Comparison of ENCODE assay signal across 17 cellular contexts in the genomic region with DNA sequence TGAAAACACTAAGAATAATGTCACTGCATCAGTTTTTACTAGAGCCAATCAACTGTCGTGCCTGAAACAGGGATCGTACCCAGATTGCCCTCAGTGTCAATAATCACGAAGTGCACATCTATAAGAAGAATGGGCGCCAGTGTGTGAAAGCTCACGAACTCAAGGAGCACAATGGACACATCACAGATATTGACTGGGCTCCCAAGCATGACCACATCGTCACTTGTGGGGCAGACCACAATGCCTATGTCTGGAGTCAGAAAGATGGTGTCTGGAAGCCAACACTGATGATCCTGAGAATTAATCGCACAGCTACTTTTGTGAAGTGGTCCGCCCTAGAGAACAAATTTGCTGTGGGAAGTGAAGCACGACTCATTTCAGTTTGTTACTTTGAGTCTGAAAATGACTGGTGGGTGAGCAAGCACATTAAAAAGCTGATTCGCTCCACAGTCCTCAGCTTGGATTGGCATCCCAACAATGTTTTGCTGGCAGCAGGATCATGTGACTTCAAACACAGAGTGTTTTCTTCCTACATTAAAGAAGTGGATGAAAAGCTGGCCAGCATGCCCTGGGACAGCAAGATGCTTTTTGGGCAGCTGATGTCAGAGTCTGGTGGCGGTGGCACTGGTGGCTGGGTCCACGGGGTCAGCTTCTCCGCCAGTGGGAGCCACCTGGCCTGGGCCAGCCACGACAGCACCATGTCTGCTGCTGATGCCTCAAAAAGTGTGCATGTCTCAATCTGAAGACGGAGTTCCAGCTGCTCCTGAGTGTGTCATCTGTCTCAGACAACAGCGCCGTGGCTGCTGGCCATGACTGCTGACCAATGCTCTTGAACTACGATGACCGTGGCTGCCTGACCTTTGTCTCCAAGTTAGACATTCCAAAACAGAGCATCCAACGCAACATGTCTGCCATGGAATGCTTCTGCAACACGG. TPM values are rescaled to one million over a fixed set of nuclear protein-coding genes. Genes with fewer than 3 reads are reported as not detected.
DNase-seq lines count a peak whose midpoint lies in the region; ATAC-seq, FAIRE-seq and TF ChIP-seq lines count a peak whose summit lies in the region.
"Had no signal": no experiment of that assay in that cellular context is flagged by ENCODE, and none has a peak within 500 bp of the region (broad histone marks: within the 10 kb centered on the region; RNA-seq: fewer than 3 reads in every experiment).

No MANE protein-coding gene starts in this region.

- peak overlapping the region; percentile 77 for H3K27ac Mint-ChIP-seq in astrocyte (ENCODE audit: unreplicated experiment)
- H3K27ac Mint-ChIP-seq: dendritic cell treated with granulocyte-macrophage colony-stimulating factor and Interleukin-4, amounts not matched to agents 40 ng/mL and 50 ng/mL, for 4 days; stimulated activated naive B cell treated with anti-CD40 and anti-IgM and Interleukin-4, amounts not matched to agents 10 μg/mL and 1 μg/mL and 100 μg/mL, for 72 hours had no signal

- WGBS in psoas muscle, 3 donors, result 40 to 54% (median 42%) methylated on average over 21 of the region's 21 CpGs

- FAIRE-seq in H54 (lab: Jason Lieb, UNC) (peak; percentile 83), astrocyte (lab: Jason Lieb, UNC) (no peak)

- H3K4me3 ChIP-seq in astrocyte (ENCODE audit: insufficient read depth, low read depth, low read length) (no peak overlapping the region), psoas muscle (no peak overlapping the region)
- H3K4me3 ChIP-seq: vagina had no signal

- peak overlapping the region; percentile 25 for H3K4me2 ChIP-seq in astrocyte (ENCODE audit: low read length)

- intact Hi-C loops in psoas muscle (cut with DNase I), result no loop called here

- H3K36me3 Mint-ChIP-seq in astrocyte (ENCODE audit: low read depth, unreplicated experiment), result no peaks in the 10 kb centered on the region

- H3K4me1 Mint-ChIP-seq in astrocyte (ENCODE audit: low read depth, unreplicated experiment), result peaks cover 10% of the 10 kb centered on the region
- H3K4me1 Mint-ChIP-seq: stimulated activated naive B cell treated with anti-CD40 and anti-IgM and Interleukin-4, amounts not matched to agents 10 μg/mL and 1 μg/mL and 100 μg/mL, for 72 hours had no signal

- H4K20me1 ChIP-seq in astrocyte (ENCODE audit: insufficient read depth, low read length), result no peaks in the 10 kb centered on the region

- no peaks in the 10 kb centered on the region for H3K79me2 ChIP-seq in astrocyte (ENCODE audit: insufficient read depth, low read length)

- TF ChIP-seq CTCF in astrocyte (IDR thresholded peaks at IDR 0.05; ENCODE audit: insufficient read depth, low read depth, low read length) (no peak), psoas muscle (IDR thresholded peaks at IDR 0.05) (no peak)

- H3K36me3 ChIP-seq in astrocyte (ENCODE audit: insufficient read depth, low read length) (no peaks in the 10 kb centered on the region), psoas muscle (ENCODE audit: insufficient read depth in 1 of 2, low read depth in 1 of 2) (no peaks in the 10 kb centered on the region)
- H3K36me3 ChIP-seq: vagina had no signal

- no peak overlapping the region for H3K9ac ChIP-seq in astrocyte (ENCODE audit: low read length)

- no peaks in the 10 kb centered on the region for H3K9me3 ChIP-seq in astrocyte (ENCODE audit: insufficient read depth, low read depth, low read length)
- H3K9me3 ChIP-seq in psoas muscle, result no peaks in the 10 kb centered on the region
- H3K9me3 ChIP-seq: vagina had no signal

- H2AFZ ChIP-seq in astrocyte (ENCODE audit: low read depth, low read length), result peak overlapping the region; percentile 20

- ATAC-seq in psoas muscle (peak in 3 of 4 donors; percentile 28 to 61 (median 54)), HG02763 (IDR thresholded peaks at IDR 0.05; ENCODE audit: unreplicated experiment) (no peak)
- ATAC-seq: right cardiac atrium; stimulated activated naive B cell treated with anti-CD40 and anti-IgM and Interleukin-4, amounts not matched to agents 10 μg/mL and 1 μg/mL and 100 μg/mL, for 72 hours had no signal

- H3K4me1 ChIP-seq in astrocyte (ENCODE audit: insufficient read depth, low read length) (no peaks in the 10 kb centered on the region), psoas muscle (no peaks in the 10 kb centered on the region)
- H3K4me1 ChIP-seq: vagina had no signal

- H3K4me3 Mint-ChIP-seq in astrocyte (ENCODE audit: unreplicated experiment), result no peak overlapping the region
- H3K4me3 Mint-ChIP-seq: dendritic cell treated with granulocyte-macrophage colony-stimulating factor and Interleukin-4, amounts not matched to agents 40 ng/mL and 50 ng/mL, for 4 days; stimulated activated naive B cell treated with anti-CD40 and anti-IgM and Interleukin-4, amounts not matched to agents 10 μg/mL and 1 μg/mL and 100 μg/mL, for 72 hours had no signal

- H3K9me3 Mint-ChIP-seq in astrocyte (ENCODE audit: unreplicated experiment), result no peaks in the 10 kb centered on the region
- H3K9me3 Mint-ChIP-seq: dendritic cell treated with granulocyte-macrophage colony-stimulating factor and Interleukin-4, amounts not matched to agents 40 ng/mL and 50 ng/mL, for 4 days; stimulated activated naive B cell treated with anti-CD40 and anti-IgM and Interleukin-4, amounts not matched to agents 10 μg/mL and 1 μg/mL and 100 μg/mL, for 72 hours had no signal

- H3K27ac ChIP-seq in astrocyte (ENCODE audit: low read depth, low read length) (no peak overlapping the region), psoas muscle (no peak overlapping the region)
- H3K27ac ChIP-seq: vagina had no signal

- no peaks in the 10 kb centered on the region for H3K27me3 ChIP-seq in astrocyte (ENCODE audit: insufficient read depth, low read length)
- no peaks in the 10 kb centered on the region for H3K27me3 ChIP-seq in psoas muscle (ENCODE audit: insufficient read depth in 3 of 3, low read length in 2 of 3)
- H3K27me3 ChIP-seq: vagina had no signal

- no peak for TF ChIP-seq POLR2A in H54 (IDR thresholded peaks at IDR 0.05; ENCODE audit: low read depth, low read length)

- no peaks in the 10 kb centered on the region for H3K27me3 Mint-ChIP-seq in astrocyte (ENCODE audit: low read depth, unreplicated experiment)
- H3K27me3 Mint-ChIP-seq: dendritic cell treated with granulocyte-macrophage colony-stimulating factor and Interleukin-4, amounts not matched to agents 40 ng/mL and 50 ng/mL, for 4 days; stimulated activated naive B cell treated with anti-CD40 and anti-IgM and Interleukin-4, amounts not matched to agents 10 μg/mL and 1 μg/mL and 100 μg/mL, for 72 hours had no signal

- DNase-seq in H54 (ENCODE audit: insufficient read length, low spot score) (no peak), astrocyte (ENCODE audit: low read depth) (peak; percentile 30), inferior parietal cortex (ENCODE audit: extremely low spot score) (peak; percentile 44), psoas muscle (no peak), iPS-NIHi7 (ENCODE audit: extremely low spot score) (no peak), DMS 273 treated with DMSO at 0.1 percent for 48 hours (lab: John Stamatoyannopoulos, UW) (no peak)
- DNase-seq in activated CD8-positive, alpha-beta memory T cell treated with anti-CD3 and anti-CD28 coated beads, Interleukin-2, amount 50 U/mL, for 48 hours, result no peak
- DNase-seq: activated CD4-positive, alpha-beta T cell treated with anti-CD3 and anti-CD28 coated beads for 1 hour; activated T-cell treated with anti-CD3 and anti-CD28 coated beads for 4 hours; DND-41; NCI-H1048; right cardiac atrium; stimulated activated naive B cell treated with anti-CD40 and anti-IgM and Interleukin-4, amounts not matched to agents 10 μg/mL and 1 μg/mL and 100 μg/mL, for 72 hours; SW 1271 had no signal

RNA-seq across cellular contexts. Expression of gene NSA2, which starts 32.2 kb away (rescaled TPM):
- total RNA-seq in astrocyte (38.5 and 44.0 TPM in 2 replicates), psoas muscle (10 to 100 TPM; 43.5 to 71.9 (median 54.2) TPM)
- polyA plus RNA-seq in psoas muscle, result 10 to 100 TPM; 81.7 to 89.6 (median 88.2) TPM

RNA-seq across cellular contexts. Expression of gene GFM2, which starts 32.3 kb away (rescaled TPM):
- 36.1 and 38.9 TPM in 2 replicates for total RNA-seq in astrocyte
- total RNA-seq in psoas muscle, result 10 to 100 TPM; 17.8 to 47.2 (median 29.7) TPM
- 10 to 100 TPM; 14.2 to 27.6 (median 20.2) TPM for polyA plus RNA-seq in psoas muscle

Comparison
In these comparisons a context has a peak if more than half of its experiments do, and no peak if none do; other contexts are left out.
1. DNase-seq: peak in astrocyte (single experiment) and inferior parietal cortex (single experiment); none in H54 (single experiment), psoas muscle (0 of 2), activated CD8-positive, alpha-beta memory T cell treated with anti-CD3 and anti-CD28 coated beads, Interleukin-2, amount 50 U/mL, for 48 hours (single experiment), iPS-NIHi7 (single experiment) and DMS 273 treated with DMSO at 0.1 percent for 48 hours (single experiment).